ENCODE assay signal across 22 cellular contexts in genomic region chr15:22806664-22807063, GRCh38.
"Had no signal": no experiment of that assay in that cellular context is flagged by ENCODE, and none has a peak within 500 bp of the region (broad histone marks: within the 10 kb centered on the region; RNA-seq: fewer than 3 reads in every experiment).

No MANE protein-coding gene starts in this region.

- H3K4me3 Mint-ChIP-seq: activated CD4-positive, alpha-beta T cell treated with anti-CD3 and anti-CD28 coated beads, Interleukin-2, amount 10 ng/mL, durations not matched to agents 24 days and 14 days; activated CD8-positive, alpha-beta T cell treated with anti-CD3 and anti-CD28 coated beads for 36 hours; mesothelial cell of epicardium; natural killer cell treated with Interleukin-12 subunit alpha and Interleukin-12 subunit beta and Interleukin-15 and Interleukin-18, amount 100 ng/mL, for 72 hours; stimulated activated naive B cell treated with anti-CD40 and anti-IgM and Interleukin-4, amounts not matched to agents 10 μg/mL and 1 μg/mL and 100 μg/mL, for 72 hours; T-cell had no signal

- H3K27ac ChIP-seq: adrenal gland, gastrocnemius medialis, heart right ventricle, neutrophil, parathyroid adenoma, sigmoid colon, tibial artery, vagina had no signal

- FAIRE-seq: bronchial epithelial cell, colon had no signal

- ATAC-seq: activated CD8-positive, alpha-beta T cell treated with anti-CD3 and anti-CD28 coated beads for 36 hours; activated naive CD4-positive, alpha-beta T cell treated with anti-CD3 and anti-CD28 coated beads, Interleukin-2, amount 50 U/mL, for 72 hours; gastrocnemius medialis; SK-N-SH treated with all-trans-retinoic acid at 6 μM for 48 hours; stimulated activated naive B cell treated with anti-CD40 and anti-IgM and Interleukin-4, amounts not matched to agents 10 μg/mL and 1 μg/mL and 100 μg/mL, for 72 hours; T-cell had no signal

- DNase-seq: activated CD4-positive, alpha-beta T cell treated with anti-CD3 and anti-CD28 coated beads, Interleukin-2, amount 10 ng/mL, durations not matched to agents 24 days and 14 days; activated CD8-positive, alpha-beta T cell treated with anti-CD3 and anti-CD28 coated beads for 36 hours; activated gamma-delta T cell; activated T-cell treated with anti-CD3 and anti-CD28 coated beads, Interleukin-2, amount 50 U/mL, for 48 hours; adrenal gland; erythroblast; gastrocnemius medialis; sigmoid colon; stimulated activated CD4-positive, alpha-beta T cell treated with anti-CD3 and anti-CD28 coated beads, Interleukin-4, amount 100 ng/mL, for 4 hours; stimulated activated naive B cell treated with anti-CD40 and anti-IgM and Interleukin-4, amounts not matched to agents 10 μg/mL and 1 μg/mL and 100 μg/mL, for 72 hours; T-cell had no signal

- H3K36me3 Mint-ChIP-seq: activated naive CD4-positive, alpha-beta T cell treated with anti-CD3 and anti-CD28 coated beads, Interleukin-2, amount 50 U/mL, for 72 hours; mesothelial cell of epicardium; natural killer cell treated with Interleukin-12 subunit alpha and Interleukin-12 subunit beta and Interleukin-15 and Interleukin-18, amount 100 ng/mL, for 72 hours had no signal

- H3K4me1 Mint-ChIP-seq: mesothelial cell of epicardium had no signal

- H3K4me3 ChIP-seq: adrenal gland, gastrocnemius medialis, heart right ventricle, sigmoid colon, tibial artery, vagina had no signal

- H3K27ac Mint-ChIP-seq: activated CD4-positive, alpha-beta T cell treated with anti-CD3 and anti-CD28 coated beads, Interleukin-2, amount 10 ng/mL, durations not matched to agents 24 days and 14 days; activated CD8-positive, alpha-beta T cell treated with anti-CD3 and anti-CD28 coated beads for 36 hours; mesothelial cell of epicardium; natural killer cell treated with Interleukin-12 subunit alpha and Interleukin-12 subunit beta and Interleukin-15 and Interleukin-18, amount 100 ng/mL, for 72 hours; stimulated activated naive B cell treated with anti-CD40 and anti-IgM and Interleukin-4, amounts not matched to agents 10 μg/mL and 1 μg/mL and 100 μg/mL, for 72 hours; T-cell had no signal

- H3K27me3 ChIP-seq: adrenal gland, gastrocnemius medialis, heart right ventricle, neutrophil, sigmoid colon, tibial artery, vagina had no signal

- H3K36me3 ChIP-seq: adrenal gland, gastrocnemius medialis, neutrophil, vagina had no signal

- H3K27me3 Mint-ChIP-seq: activated CD4-positive, alpha-beta T cell treated with anti-CD3 and anti-CD28 coated beads, Interleukin-2, amount 10 ng/mL, durations not matched to agents 24 days and 14 days; activated CD8-positive, alpha-beta T cell treated with anti-CD3 and anti-CD28 coated beads for 36 hours; natural killer cell treated with Interleukin-12 subunit alpha and Interleukin-12 subunit beta and Interleukin-15 and Interleukin-18, amount 100 ng/mL, for 72 hours; stimulated activated naive B cell treated with anti-CD40 and anti-IgM and Interleukin-4, amounts not matched to agents 10 μg/mL and 1 μg/mL and 100 μg/mL, for 72 hours; T-cell had no signal

- H3K4me1 ChIP-seq: adrenal gland, gastrocnemius medialis, parathyroid adenoma, tibial artery had no signal

- H3K9me3 Mint-ChIP-seq: activated CD4-positive, alpha-beta T cell treated with anti-CD3 and anti-CD28 coated beads, Interleukin-2, amount 10 ng/mL, durations not matched to agents 24 days and 14 days; activated CD8-positive, alpha-beta T cell treated with anti-CD3 and anti-CD28 coated beads for 36 hours; activated naive CD4-positive, alpha-beta T cell treated with anti-CD3 and anti-CD28 coated beads, Interleukin-2, amount 50 U/mL, for 72 hours; mesothelial cell of epicardium; natural killer cell treated with Interleukin-12 subunit alpha and Interleukin-12 subunit beta and Interleukin-15 and Interleukin-18, amount 100 ng/mL, for 72 hours; stimulated activated naive B cell treated with anti-CD40 and anti-IgM and Interleukin-4, amounts not matched to agents 10 μg/mL and 1 μg/mL and 100 μg/mL, for 72 hours; T-cell had no signal

- H3K9me3 ChIP-seq: adrenal gland, gastrocnemius medialis, heart right ventricle, neutrophil, sigmoid colon, tibial artery, vagina had no signal
